In genomic region chr15:77034620-77035467, GRCh38 we compare ENCODE assay signal across 1 cellular context.
TF ChIP-seq lines count a peak whose summit lies in the region.

No MANE protein-coding gene starts in this region.

TF ChIP-seq in HEK293, 187 proteins besides CTCF, POLR2A, EP300 and RAD21 (continued from another document):
- TF ChIP-seq, protein P1, sequence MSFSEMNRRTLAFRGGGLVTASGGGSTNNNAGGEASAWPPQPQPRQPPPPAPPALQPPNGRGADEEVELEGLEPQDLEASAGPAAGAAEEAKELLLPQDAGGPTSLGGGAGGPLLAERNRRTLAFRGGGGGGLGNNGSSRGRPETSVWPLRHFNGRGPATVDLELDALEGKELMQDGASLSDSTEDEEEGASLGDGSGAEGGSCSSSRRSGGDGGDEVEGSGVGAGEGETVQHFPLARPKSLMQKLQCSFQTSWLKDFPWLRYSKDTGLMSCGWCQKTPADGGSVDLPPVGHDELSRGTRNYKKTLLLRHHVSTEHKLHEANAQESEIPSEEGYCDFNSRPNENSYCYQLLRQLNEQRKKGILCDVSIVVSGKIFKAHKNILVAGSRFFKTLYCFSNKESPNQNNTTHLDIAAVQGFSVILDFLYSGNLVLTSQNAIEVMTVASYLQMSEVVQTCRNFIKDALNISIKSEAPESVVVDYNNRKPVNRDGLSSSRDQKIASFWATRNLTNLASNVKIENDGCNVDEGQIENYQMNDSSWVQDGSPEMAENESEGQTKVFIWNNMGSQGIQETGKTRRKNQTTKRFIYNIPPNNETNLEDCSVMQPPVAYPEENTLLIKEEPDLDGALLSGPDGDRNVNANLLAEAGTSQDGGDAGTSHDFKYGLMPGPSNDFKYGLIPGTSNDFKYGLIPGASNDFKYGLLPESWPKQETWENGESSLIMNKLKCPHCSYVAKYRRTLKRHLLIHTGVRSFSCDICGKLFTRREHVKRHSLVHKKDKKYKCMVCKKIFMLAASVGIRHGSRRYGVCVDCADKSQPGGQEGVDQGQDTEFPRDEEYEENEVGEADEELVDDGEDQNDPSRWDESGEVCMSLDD (tag by site-specific recombination; IDR thresholded peaks at IDR 0.05), result peak; percentile 68; the same call in 1 of the 2 replicates
- TF ChIP-seq ZBTB48 (tag by site-specific recombination; IDR thresholded peaks at IDR 0.05) (no peak), ZNF548 (tag by site-specific recombination; IDR thresholded peaks at IDR 0.05) (no peak), ZNF2 (tag by site-specific recombination; IDR thresholded peaks at IDR 0.05) (peak; percentile 83), ZIC2 (tag by site-specific recombination; IDR thresholded peaks at IDR 0.05) (peak; percentile 38), ZNF37A (tag by site-specific recombination; IDR thresholded peaks at IDR 0.05) (no peak), ZEB2 (tag by site-specific recombination; IDR thresholded peaks at IDR 0.05) (no peak), SCRT1 (tag by site-specific recombination; IDR thresholded peaks at IDR 0.05; ENCODE audit: borderline replicate concordance) (peak; percentile 68; the same call in 1 of the 2 replicates), SCRT2 (tag by site-specific recombination; IDR thresholded peaks at IDR 0.05) (peak; percentile 81), KLF1 (tag by site-specific recombination; IDR thresholded peaks at IDR 0.05) (no peak), ZNF341 (tag by site-specific recombination; IDR thresholded peaks at IDR 0.05; ENCODE audit: low read depth) (no peak), SETDB1 (IDR thresholded peaks at IDR 0.05; ENCODE audit: insufficient read length, low read length) (no peak), BCL6B (tag by site-specific recombination; IDR thresholded peaks at IDR 0.05) (no peak), ZBTB20 (tag by site-specific recombination; IDR thresholded peaks at IDR 0.05) (no peak; the same call in 1 of the 2 replicates), ZNF701 (tag by site-specific recombination; IDR thresholded peaks at IDR 0.05) (no peak), ZSCAN16 (tag by site-specific recombination; IDR thresholded peaks at IDR 0.05) (no peak), GLIS1 (tag by site-specific recombination; IDR thresholded peaks at IDR 0.05) (peak; percentile 49), ZNF239 (tag by site-specific recombination; IDR thresholded peaks at IDR 0.05) (no peak)
- TF ChIP-seq, protein P2, sequence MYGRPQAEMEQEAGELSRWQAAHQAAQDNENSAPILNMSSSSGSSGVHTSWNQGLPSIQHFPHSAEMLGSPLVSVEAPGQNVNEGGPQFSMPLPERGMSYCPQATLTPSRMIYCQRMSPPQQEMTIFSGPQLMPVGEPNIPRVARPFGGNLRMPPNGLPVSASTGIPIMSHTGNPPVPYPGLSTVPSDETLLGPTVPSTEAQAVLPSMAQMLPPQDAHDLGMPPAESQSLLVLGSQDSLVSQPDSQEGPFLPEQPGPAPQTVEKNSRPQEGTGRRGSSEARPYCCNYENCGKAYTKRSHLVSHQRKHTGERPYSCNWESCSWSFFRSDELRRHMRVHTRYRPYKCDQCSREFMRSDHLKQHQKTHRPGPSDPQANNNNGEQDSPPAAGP (tag by site-specific recombination; IDR thresholded peaks at IDR 0.05), result 0 out of 2 replicates have a peak, but pooled peaks have one; percentile 26
- TF ChIP-seq, protein P3, sequence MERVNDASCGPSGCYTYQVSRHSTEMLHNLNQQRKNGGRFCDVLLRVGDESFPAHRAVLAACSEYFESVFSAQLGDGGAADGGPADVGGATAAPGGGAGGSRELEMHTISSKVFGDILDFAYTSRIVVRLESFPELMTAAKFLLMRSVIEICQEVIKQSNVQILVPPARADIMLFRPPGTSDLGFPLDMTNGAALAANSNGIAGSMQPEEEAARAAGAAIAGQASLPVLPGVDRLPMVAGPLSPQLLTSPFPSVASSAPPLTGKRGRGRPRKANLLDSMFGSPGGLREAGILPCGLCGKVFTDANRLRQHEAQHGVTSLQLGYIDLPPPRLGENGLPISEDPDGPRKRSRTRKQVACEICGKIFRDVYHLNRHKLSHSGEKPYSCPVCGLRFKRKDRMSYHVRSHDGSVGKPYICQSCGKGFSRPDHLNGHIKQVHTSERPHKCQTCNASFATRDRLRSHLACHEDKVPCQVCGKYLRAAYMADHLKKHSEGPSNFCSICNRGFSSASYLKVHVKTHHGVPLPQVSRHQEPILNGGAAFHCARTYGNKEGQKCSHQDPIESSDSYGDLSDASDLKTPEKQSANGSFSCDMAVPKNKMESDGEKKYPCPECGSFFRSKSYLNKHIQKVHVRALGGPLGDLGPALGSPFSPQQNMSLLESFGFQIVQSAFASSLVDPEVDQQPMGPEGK (tag by site-specific recombination; IDR thresholded peaks at IDR 0.05), result peak; percentile 48; the same call in 1 of the 2 replicates
- TF ChIP-seq, protein P4, sequence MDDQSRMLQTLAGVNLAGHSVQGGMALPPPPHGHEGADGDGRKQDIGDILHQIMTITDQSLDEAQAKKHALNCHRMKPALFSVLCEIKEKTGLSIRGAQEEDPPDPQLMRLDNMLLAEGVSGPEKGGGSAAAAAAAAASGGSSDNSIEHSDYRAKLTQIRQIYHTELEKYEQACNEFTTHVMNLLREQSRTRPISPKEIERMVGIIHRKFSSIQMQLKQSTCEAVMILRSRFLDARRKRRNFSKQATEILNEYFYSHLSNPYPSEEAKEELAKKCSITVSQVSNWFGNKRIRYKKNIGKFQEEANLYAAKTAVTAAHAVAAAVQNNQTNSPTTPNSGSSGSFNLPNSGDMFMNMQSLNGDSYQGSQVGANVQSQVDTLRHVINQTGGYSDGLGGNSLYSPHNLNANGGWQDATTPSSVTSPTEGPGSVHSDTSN (CRISPR knock-in tag; IDR thresholded peaks at IDR 0.05), result no peak
- TF ChIP-seq, protein P5, sequence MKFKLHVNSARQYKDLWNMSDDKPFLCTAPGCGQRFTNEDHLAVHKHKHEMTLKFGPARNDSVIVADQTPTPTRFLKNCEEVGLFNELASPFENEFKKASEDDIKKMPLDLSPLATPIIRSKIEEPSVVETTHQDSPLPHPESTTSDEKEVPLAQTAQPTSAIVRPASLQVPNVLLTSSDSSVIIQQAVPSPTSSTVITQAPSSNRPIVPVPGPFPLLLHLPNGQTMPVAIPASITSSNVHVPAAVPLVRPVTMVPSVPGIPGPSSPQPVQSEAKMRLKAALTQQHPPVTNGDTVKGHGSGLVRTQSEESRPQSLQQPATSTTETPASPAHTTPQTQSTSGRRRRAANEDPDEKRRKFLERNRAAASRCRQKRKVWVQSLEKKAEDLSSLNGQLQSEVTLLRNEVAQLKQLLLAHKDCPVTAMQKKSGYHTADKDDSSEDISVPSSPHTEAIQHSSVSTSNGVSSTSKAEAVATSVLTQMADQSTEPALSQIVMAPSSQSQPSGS (tag by site-specific recombination; IDR thresholded peaks at IDR 0.05; ENCODE audit: low read depth), result no peak
TF ChIP-seq in HEK293: peak in this region for 10.
